In genomic region chr2:219388845-219389156, GRCh38 we compare ENCODE assay signal across 8 cellular contexts. TPM values are rescaled to one million over a fixed set of nuclear protein-coding genes. Genes with fewer than 3 reads are reported as not detected.
DNase-seq lines count a peak whose midpoint lies in the region; ATAC-seq, FAIRE-seq and TF ChIP-seq lines count a peak whose summit lies in the region.

No MANE protein-coding gene starts in this region.

- CTCF ChIA-PET in HEK293 (lab: Yijun Ruan, JAX), result interaction anchor here (0.6 to 8.8 kb wide), 18 partner anchors 10 to 1143 kb away, joined by 3 to 91 read pairs (median 4); a partner anchor contains a TSS
- CTCF ChIA-PET in WTC11 (lab: Charles Lee), result interaction anchor here (0.5 to 3.9 kb wide), 28 partner anchors 15 to 329 kb away, joined by 3 to 64 read pairs (median 8); partner anchors contain the start of genes CNPPD1, GMPPA and SPEG

- H3K4me1 ChIP-seq in HEK293 (ENCODE audit: control insufficient read depth, insufficient read depth, low read length), result peaks cover 6% of the 10 kb centered on the region
- peaks cover 2% of the 10 kb centered on the region for H3K4me1 ChIP-seq in right cardiac atrium (ENCODE audit: control insufficient read depth, insufficient read depth, low read length)
- peaks cover 0 to 2% of the 10 kb centered on the region in 2 donors for H3K4me1 ChIP-seq in small intestine (ENCODE audit: control insufficient read depth in 2 of 2, insufficient read depth in 1 of 2, low read depth in 1 of 2, low read length in 1 of 2)

- peaks cover 0 to 27% of the 10 kb centered on the region in 2 experiments; a peak in 2 of 3 replicates for H3K36me3 ChIP-seq in HEK293 (ENCODE audit: control insufficient read depth in 2 of 2, insufficient read depth in 1 of 2, low read length in 2 of 2)
- H3K36me3 ChIP-seq in small intestine (ENCODE audit: control insufficient read depth in 2 of 2, insufficient read depth in 2 of 2, low read length in 2 of 2), result peaks cover 4 to 5% of the 10 kb centered on the region in 2 donors

- no peak overlapping the region; the same call in 1 of the 2 replicates for H3K27ac Mint-ChIP-seq in WTC11

- H3K4me3 ChIP-seq in HEK293 (ENCODE audit: low read depth, low read length), result peak overlapping the region; percentile 37
- no peak overlapping the region for H3K4me3 ChIP-seq in right cardiac atrium (ENCODE audit: low read length)
- H3K4me3 ChIP-seq in small intestine (ENCODE audit: low read depth in 1 of 2, low read length in 2 of 2), result peak overlapping the region in 1 of 2 donors; percentile 1

- ATAC-seq in WTC11, result no peak
- no peak for ATAC-seq in right cardiac atrium

- TF ChIP-seq CTCF in HEK293 (tag by site-specific recombination; IDR thresholded peaks at IDR 0.05) (no peak), WTC11 (IDR thresholded peaks at IDR 0.05) (no peak)

- POLR2A ChIA-PET in HEK293 (lab: Yijun Ruan, JAX), result interaction anchor here (1.6 kb wide), 1 partner anchor 52 kb away, joined by 3 read pairs; no protein-coding TSS in a partner anchor
- POLR2A ChIA-PET in WTC11 (lab: Charles Lee), result interaction anchor here (0.8 kb wide), 1 partner anchor 64 kb away, joined by 3 read pairs; no protein-coding TSS in a partner anchor

- H3K4me1 Mint-ChIP-seq in WTC11, result peaks cover 7% of the 10 kb centered on the region

- DNase-seq in WTC11 (ENCODE audit: low spot score), result no peak
- no peak for DNase-seq in right cardiac atrium
- no peak for DNase-seq in small intestine
- no peak for DNase-seq in NCI-H1694 (lab: John Stamatoyannopoulos, UW)
- DNase-seq in HCEC 1CT, result no peak
- no peak for DNase-seq in NCI-H345 treated with DMSO at 0.1 percent for 48 hours (lab: John Stamatoyannopoulos, UW; ENCODE audit: unreplicated experiment)
- no peak for DNase-seq in T1000 (lab: John Stamatoyannopoulos, UW)

- H3K27me3 Mint-ChIP-seq in WTC11 (ENCODE audit: low read depth), result peaks cover 5% of the 10 kb centered on the region; the same call in 1 of the 2 replicates

- no peak for FAIRE-seq in small intestine (lab: Jason Lieb, UNC)

- H3K9me3 ChIP-seq in HEK293 (ENCODE audit: control insufficient read depth, insufficient read depth, low read depth, low read length) (no peaks in the 10 kb centered on the region), right cardiac atrium (ENCODE audit: control insufficient read depth, low read length) (no peaks in the 10 kb centered on the region), small intestine (ENCODE audit: control insufficient read depth, low read depth) (no peaks in the 10 kb centered on the region)

- H3K27me3 ChIP-seq in right cardiac atrium (ENCODE audit: control insufficient read depth, insufficient read depth) (no peaks in the 10 kb centered on the region), small intestine (ENCODE audit: control insufficient read depth in 2 of 2, insufficient read depth in 2 of 2, low read length in 2 of 2) (no peaks in the 10 kb centered on the region)

- intact Hi-C loops in right cardiac atrium (cut with DNase I), result no loop called here

- H3K27ac ChIP-seq in HEK293 (ENCODE audit: extremely low read depth, low read depth, low read length) (peak overlapping the region; percentile 52; the same call in 1 of the 2 replicates), right cardiac atrium (ENCODE audit: low read length) (peak overlapping the region; percentile 89), small intestine (ENCODE audit: low read depth in 1 of 2, low read length in 1 of 2) (peak overlapping the region; percentile 82 to 89)

- H3K4me3 Mint-ChIP-seq in WTC11, result peak overlapping the region; percentile 76

- H3K9me3 Mint-ChIP-seq in WTC11, result no peaks in the 10 kb centered on the region

- peaks cover 19% of the 10 kb centered on the region for H3K36me3 Mint-ChIP-seq in WTC11

- WGBS in right cardiac atrium, result 55% methylated on average over 6 of the region's 6 CpGs
- WGBS in small intestine, 3 donors, result 10 to 43% (median 27%) methylated on average over 6 of the region's 6 CpGs

TF ChIP-seq in HEK293, 187 proteins besides CTCF, POLR2A, EP300 and RAD21 (continues in another document):
- TF ChIP-seq INSM2 (tag by site-specific recombination; IDR thresholded peaks at IDR 0.05) (no peak), ZBTB17 (tag by site-specific recombination; IDR thresholded peaks at IDR 0.05) (0 out of 2 replicates have a peak, but pooled peaks have one; percentile 37), PRDM4 (tag by site-specific recombination; IDR thresholded peaks at IDR 0.05) (no peak)

TF ChIP-seq in WTC11, 78 proteins besides CTCF, POLR2A, EP300 and RAD21 (continues in another document):
- TF ChIP-seq NFE2L1 (CRISPR knock-in tag; IDR thresholded peaks at IDR 0.05) (no peak), ZMAT4 (CRISPR knock-in tag; IDR thresholded peaks at IDR 0.05) (no peak), ATF2 (CRISPR knock-in tag; IDR thresholded peaks at IDR 0.05; ENCODE audit: borderline replicate concordance, low read depth) (no peak), RORB (CRISPR knock-in tag; IDR thresholded peaks at IDR 0.05) (no peak), PRRX2 (CRISPR knock-in tag; IDR thresholded peaks at IDR 0.05) (no peak), GTF2I (CRISPR knock-in tag; conservative IDR thresholded peaks at IDR 0.05) (no peak), RELA (CRISPR knock-in tag; IDR thresholded peaks at IDR 0.05; ENCODE audit: borderline replicate concordance) (no peak), ZNF317 (CRISPR knock-in tag; IDR thresholded peaks at IDR 0.05; ENCODE audit: borderline replicate concordance, low read depth) (no peak), NFATC4 (CRISPR knock-in tag; IDR thresholded peaks at IDR 0.05) (no peak), NR3C1 (CRISPR knock-in tag; conservative IDR thresholded peaks at IDR 0.05; ENCODE audit: low read depth) (no peak), FOXP1 (CRISPR knock-in tag; IDR thresholded peaks at IDR 0.05; ENCODE audit: borderline replicate concordance) (no peak), ZNF138 (CRISPR knock-in tag; conservative IDR thresholded peaks at IDR 0.05) (no peak), AFF4 (CRISPR knock-in tag; IDR thresholded peaks at IDR 0.05; ENCODE audit: borderline replicate concordance) (no peak)

RNA-seq across cellular contexts. Expression of gene DNPEP, which starts 1.1 kb away (rescaled TPM):
- total RNA-seq in WTC11 (2021), result 65.8 to 70.2 TPM (median 67.6 TPM) in 3 replicates
- total RNA-seq in right cardiac atrium, result 10 to 100 TPM; 42.2 to 58.8 (median 56.2) TPM
- polyA plus RNA-seq in right cardiac atrium, result 50.0 TPM
- polyA plus RNA-seq in small intestine, result 100 to 1,000 TPM in 2 of 3 donors, 10 to 100 TPM in 1; 98.2 to 200 (median 187) TPM

RNA-seq across cellular contexts. Expression of gene DES, which starts 29.4 kb away (rescaled TPM):
- total RNA-seq in WTC11 (2021), result 1.6 to 3.5 TPM (median 2.8 TPM) in 3 replicates
- total RNA-seq in right cardiac atrium, result over 10,000 TPM in 1 of 4 donors, 1,000 to 10,000 TPM in 3; 6,970 to 10,932 (median 7,338) TPM
- 9,146 TPM for polyA plus RNA-seq in right cardiac atrium
- 100 to 1,000 TPM in 1 of 3 donors, 10 to 100 TPM in 2; 24.6 to 178 (median 99.4) TPM for polyA plus RNA-seq in small intestine

RNA-seq across cellular contexts. Expression of gene SPEG, which starts 45.8 kb away (rescaled TPM):
- total RNA-seq in WTC11 (2021), result 55.3 to 62.7 TPM (median 57.8 TPM) in 3 replicates
- total RNA-seq in right cardiac atrium, result 100 to 1,000 TPM; 122 to 176 (median 159) TPM
- polyA plus RNA-seq in right cardiac atrium, result 85.5 TPM
- 10 to 100 TPM in 1 of 3 donors, 1 to 10 TPM in 1, under 1 TPM in 1; 0.45 to 15.7 (median 4.6) TPM for polyA plus RNA-seq in small intestine

RNA-seq across cellular contexts. Expression of gene RESP18, which starts 56.3 kb away (rescaled TPM):
- total RNA-seq in WTC11 (2021) (not detected in 3 replicates), right cardiac atrium (not detected)
- polyA plus RNA-seq in right cardiac atrium (not detected), small intestine (under 1 TPM in 1 of 3 donors, not detected in 2; 0.28 TPM)

Comparison
In these comparisons a context has a peak if more than half of its experiments do, and no peak if none do; other contexts are left out.
1. RNA of gene DES, which starts 29.4 kb away (total RNA-seq): 6,970 to 10,932 TPM in right cardiac atrium; 1.6 to 3.5 TPM in WTC11; every median in the first group is over 1,000 times any median in the second.
2. Peak in every context shown above with its lines, with median percentiles within 50 percentile points of each other: H3K27ac ChIP-seq.